ENCODE assay signal across 36 cellular contexts in genomic region chr7:156659203-156659602, GRCh38.
"Had no signal": no experiment of that assay in that cellular context is flagged by ENCODE, and none has a peak within 500 bp of the region (broad histone marks: within the 10 kb centered on the region; RNA-seq: fewer than 3 reads in every experiment).

No MANE protein-coding gene starts in this region.

- H3K4me1 Mint-ChIP-seq: activated naive CD4-positive, alpha-beta T cell treated with anti-CD3 and anti-CD28 coated beads, Interleukin-2, amount 10 ng/mL, durations not matched to agents 7 days and 5 days had no signal

- H3K36me3 Mint-ChIP-seq: activated CD8-positive, alpha-beta memory T cell treated with anti-CD3 and anti-CD28 coated beads, Interleukin-2, amount 10 ng/mL, durations not matched to agents 7 days and 5 days; activated naive CD4-positive, alpha-beta T cell treated with anti-CD3 and anti-CD28 coated beads, Interleukin-2, amount 10 ng/mL, durations not matched to agents 7 days and 5 days; activated naive CD8-positive, alpha-beta T cell; brain had no signal

- H3K27me3 Mint-ChIP-seq: activated naive CD8-positive, alpha-beta T cell had no signal

- H3K4me3 Mint-ChIP-seq: activated CD4-positive, alpha-beta memory T cell treated with anti-CD3 and anti-CD28 coated beads, Interleukin-2, amount 10 ng/mL, durations not matched to agents 7 days and 5 days; activated CD8-positive, alpha-beta memory T cell treated with anti-CD3 and anti-CD28 coated beads, Interleukin-2, amount 10 ng/mL, durations not matched to agents 7 days and 5 days; activated naive CD4-positive, alpha-beta T cell treated with anti-CD3 and anti-CD28 coated beads, Interleukin-2, amount 10 ng/mL, durations not matched to agents 7 days and 5 days; activated naive CD8-positive, alpha-beta T cell; activated naive CD8-positive, alpha-beta T cell treated with anti-CD3 and anti-CD28 coated beads, Interleukin-2, amount 50 U/mL, for 24 hours; brain had no signal

- ATAC-seq: activated CD8-positive, alpha-beta memory T cell treated with anti-CD3 and anti-CD28 coated beads, Interleukin-2, amount 10 ng/mL, durations not matched to agents 7 days and 5 days; activated naive CD8-positive, alpha-beta T cell treated with anti-CD3 and anti-CD28 coated beads, Interleukin-2, amount 50 U/mL, for 24 hours; Right ventricle myocardium inferior had no signal

- H3K27ac Mint-ChIP-seq: activated CD4-positive, alpha-beta memory T cell treated with anti-CD3 and anti-CD28 coated beads, Interleukin-2, amount 10 ng/mL, durations not matched to agents 7 days and 5 days; activated CD8-positive, alpha-beta memory T cell treated with anti-CD3 and anti-CD28 coated beads, Interleukin-2, amount 10 ng/mL, durations not matched to agents 7 days and 5 days; activated naive CD4-positive, alpha-beta T cell treated with anti-CD3 and anti-CD28 coated beads, Interleukin-2, amount 10 ng/mL, durations not matched to agents 7 days and 5 days; activated naive CD8-positive, alpha-beta T cell; activated naive CD8-positive, alpha-beta T cell treated with anti-CD3 and anti-CD28 coated beads, Interleukin-2, amount 50 U/mL, for 24 hours; brain had no signal

- H2AFZ ChIP-seq: PC-9 had no signal

- H3K27ac ChIP-seq: PC-9, RWPE1, WERI-Rb-1 had no signal

- H3K36me3 ChIP-seq: WERI-Rb-1 had no signal

- H3K4me3 ChIP-seq: PC-9 had no signal

- H3K9me3 Mint-ChIP-seq: activated CD4-positive, alpha-beta memory T cell treated with anti-CD3 and anti-CD28 coated beads, Interleukin-2, amount 10 ng/mL, durations not matched to agents 7 days and 5 days; activated naive CD4-positive, alpha-beta T cell treated with anti-CD3 and anti-CD28 coated beads, Interleukin-2, amount 10 ng/mL, durations not matched to agents 7 days and 5 days; activated naive CD8-positive, alpha-beta T cell treated with anti-CD3 and anti-CD28 coated beads, Interleukin-2, amount 50 U/mL, for 24 hours had no signal

- H3K4me2 ChIP-seq: PC-9 had no signal

- FAIRE-seq: bronchial epithelial cell, colon, RCC 7860 had no signal

- DNase-seq: activated CD4-positive, alpha-beta memory T cell treated with anti-CD3 and anti-CD28 coated beads, Interleukin-2, amount 10 ng/mL, durations not matched to agents 7 days and 5 days; activated CD4-positive, alpha-beta T cell treated with anti-CD3 and anti-CD28 coated beads for 1 hour; activated CD4-positive, alpha-beta T cell treated with anti-CD3 and anti-CD28 coated beads for 48 hours; activated CD4-positive, CD25-positive, alpha-beta regulatory T cell; activated CD8-positive, alpha-beta memory T cell treated with anti-CD3 and anti-CD28 coated beads for 24 hours; activated CD8-positive, alpha-beta memory T cell treated with anti-CD3 and anti-CD28 coated beads, Interleukin-2, amount 10 ng/mL, durations not matched to agents 7 days and 5 days; activated CD8-positive, alpha-beta memory T cell treated with anti-CD3 and anti-CD28 coated beads, Interleukin-2, amount 50 U/mL, for 48 hours; activated effector memory CD4-positive, alpha-beta T cell treated with Interleukin-2 at 50 U/mL for 16 hours; activated naive CD4-positive, alpha-beta T cell treated with anti-CD3 and anti-CD28 coated beads, Interleukin-2, amount 10 ng/mL, durations not matched to agents 7 days and 5 days; activated naive CD8-positive, alpha-beta T cell treated with anti-CD3 and anti-CD28 coated beads, Interleukin-2, amount 50 U/mL, for 24 hours; activated T-cell treated with anti-CD3 and anti-CD28 coated beads, Interleukin-2, amount 50 U/mL, for 48 hours; anterior cingulate cortex; central memory CD4-positive, alpha-beta T cell; MM.1S; NCI-H1092; NCI-H1436 treated with DMSO at 0.1 percent for 48 hours; NCI-H1694 treated with DMSO at 0.1 percent for 48 hours; NCI-H2029 treated with DMSO at 0.1 percent for 48 hours; NCI-H2107; NCI-H2171; NCI-H510A; NCI-H526; NCI-H748 treated with DMSO at 0.1 percent for 48 hours; NK-92 treated with Interleukin-12 subunit alpha and Interleukin-12 subunit beta, amount 100 ng/mL, for 24 hours; PC-9; SIG-M5; SW 1271; T1000; WERI-Rb-1 had no signal
